Comparison of ENCODE assay signal across 19 cellular contexts in genomic region chr1:92872719-92873118, GRCh38. TPM values are rescaled to one million over a fixed set of nuclear protein-coding genes. Genes with fewer than 3 reads are reported as not detected.
DNase-seq lines count a peak whose midpoint lies in the region; TF ChIP-seq lines count a peak whose summit lies in the region.
"Had no signal": no experiment of that assay in that cellular context is flagged by ENCODE, and none has a peak within 500 bp of the region (broad histone marks: within the 10 kb centered on the region; RNA-seq: fewer than 3 reads in every experiment).

No MANE protein-coding gene starts in this region.

- no peaks in the 10 kb centered on the region for H3K27me3 ChIP-seq in WERI-Rb-1 (ENCODE audit: insufficient read depth, low read depth, severe bottlenecking)

- H3K36me3 Mint-ChIP-seq in IgD-negative memory B cell = peaks cover 8% of the 10 kb centered on the region

- H3K9me3 Mint-ChIP-seq in IgD-negative memory B cell = peaks cover 0 to 3% (median 0%) of the 10 kb centered on the region in 3 donors

- no peak for TF ChIP-seq CTCF in WERI-Rb-1 (IDR thresholded peaks at IDR 0.05; ENCODE audit: low read depth, low read length)

- DNase-seq in astrocyte of the hippocampus (ENCODE audit: low read depth, low spot score) (peak; percentile 47), medulla oblongata (ENCODE audit: extremely low spot score) (peak; percentile 65), MV-4-11 (lab: John Stamatoyannopoulos, UW) (no peak), COLO668 (lab: John Stamatoyannopoulos, UW; ENCODE audit: unreplicated experiment) (no peak), WERI-Rb-1 (no peak), kidney tubule cell (ENCODE audit: low spot score) (no peak)
- DNase-seq: ACHN; DMS79 treated with DMSO at 0.1 percent for 48 hours; H9; NCI-H1048; NCI-H1436; NCI-H1930; NCI-H69; NK-92 treated with Interleukin-12 subunit alpha and Interleukin-12 subunit beta, amount 100 ng/mL, for 24 hours; SHP77 had no signal

- H3K4me3 ChIP-seq in WERI-Rb-1 (ENCODE audit: low read depth, low read length) = no peak overlapping the region
- H3K4me3 ChIP-seq: SK-N-MC had no signal

- peaks cover 3% of the 10 kb centered on the region for H3K9me3 ChIP-seq in WERI-Rb-1 (ENCODE audit: severe bottlenecking)

- H3K27ac Mint-ChIP-seq in IgD-negative memory B cell = peak overlapping the region in 2 of 3 donors; percentile 54 to 59
- H3K27ac Mint-ChIP-seq: H9 had no signal

- no peak overlapping the region for H3K27ac ChIP-seq in WERI-Rb-1
- H3K27ac ChIP-seq: C4-2B, HL-60, SK-N-MC had no signal

- H3K27me3 Mint-ChIP-seq in IgD-negative memory B cell = no peaks in the 10 kb centered on the region

- H3K4me3 Mint-ChIP-seq in IgD-negative memory B cell = no peak overlapping the region
- H3K4me3 Mint-ChIP-seq: H9 had no signal

- peaks cover 9 to 11% (median 9%) of the 10 kb centered on the region in 3 donors for H3K4me1 Mint-ChIP-seq in IgD-negative memory B cell

- no peaks in the 10 kb centered on the region for H3K36me3 ChIP-seq in WERI-Rb-1

RNA-seq across cellular contexts. Expression of gene RPL5, which starts 40.9 kb away (rescaled TPM):
- polyA plus RNA-seq in IgD-negative memory B cell = 2,794 TPM

Comparison
In these comparisons a context has a peak if more than half of its experiments do, and no peak if none do; other contexts are left out.
1. DNase-seq: peak in astrocyte of the hippocampus (single experiment) and medulla oblongata (single experiment); none in MV-4-11 (single experiment), COLO668 (single experiment), WERI-Rb-1 (single experiment) and kidney tubule cell (single experiment).